ENCODE assay signal across 8 cellular contexts in the genomic region with DNA sequence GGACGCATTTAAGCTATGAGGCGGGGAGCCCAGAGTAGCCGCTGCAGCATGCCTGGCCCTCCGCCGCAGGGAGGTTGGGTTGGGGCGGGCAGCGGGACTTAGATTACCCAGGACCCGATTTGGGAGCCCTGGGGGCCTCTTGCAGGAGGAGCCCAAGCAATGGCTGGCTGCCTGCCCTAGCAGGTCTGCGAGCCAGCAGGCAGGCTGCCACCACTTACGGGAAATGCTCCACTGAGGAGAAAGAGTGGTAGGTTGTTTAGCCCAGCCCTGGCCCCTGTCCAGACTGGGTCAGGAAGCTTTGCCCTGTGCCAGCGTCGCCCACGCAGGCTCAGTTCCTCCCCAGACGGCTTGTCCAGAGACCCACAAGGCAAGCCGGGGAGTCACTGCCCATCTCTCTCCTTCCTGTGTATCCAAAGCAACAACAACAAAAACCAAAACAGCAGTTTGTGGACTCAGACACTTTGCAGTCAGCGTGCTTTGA. TPM values are rescaled to one million over a fixed set of nuclear protein-coding genes. Genes with fewer than 3 reads are reported as not detected.
DNase-seq lines count a peak whose midpoint lies in the region; ATAC-seq and TF ChIP-seq lines count a peak whose summit lies in the region.

No MANE protein-coding gene starts in this region.

- peak overlapping the region; percentile 50 for H2AFZ ChIP-seq in neural progenitor cell (replicated peaks)

- H3K4me3 ChIP-seq in SJCRH30 = peak overlapping the region; percentile 20
- H3K4me3 ChIP-seq in fibroblast of pulmonary artery (replicated peaks; ENCODE audit: low read depth, low read length) = peak overlapping the region; percentile 13
- no peak overlapping the region for H3K4me3 ChIP-seq in neural progenitor cell

- POLR2A ChIA-PET in naive thymus-derived CD8-positive, alpha-beta T cell (lab: Charles Lee) = no interaction called here
- POLR2A ChIA-PET in activated CD4-positive, alpha-beta memory T cell treated with anti-CD3 and anti-CD28 coated beads, Interleukin-2, amount 10 ng/mL, durations not matched to agents 7 days and 5 days (lab: Charles Lee) = no interaction called here

- H3K4me1 Mint-ChIP-seq in neural progenitor cell = no peaks in the 10 kb centered on the region
- H3K4me1 Mint-ChIP-seq in activated naive CD4-positive, alpha-beta T cell treated with anti-CD3 and anti-CD28 coated beads for 36 hours (ENCODE audit: low read depth) = no peaks in the 10 kb centered on the region
- H3K4me1 Mint-ChIP-seq in naive thymus-derived CD8-positive, alpha-beta T cell = peaks cover 0 to 16% (median 0%) of the 10 kb centered on the region in 4 donors
- H3K4me1 Mint-ChIP-seq in activated CD4-positive, alpha-beta memory T cell treated with anti-CD3 and anti-CD28 coated beads, Interleukin-2, amount 10 ng/mL, durations not matched to agents 7 days and 5 days = no peaks in the 10 kb centered on the region

- intact Hi-C loops in activated naive CD4-positive, alpha-beta T cell treated with anti-CD3 and anti-CD28 coated beads for 36 hours (cut with micrococcal nuclease) = no loop called here

- H3F3A ChIP-seq in neural progenitor cell (ENCODE audit: low read depth) = no peaks in the 10 kb centered on the region

- H3K27ac Mint-ChIP-seq in neural progenitor cell = peak overlapping the region; percentile 36
- H3K27ac Mint-ChIP-seq in activated naive CD4-positive, alpha-beta T cell treated with anti-CD3 and anti-CD28 coated beads for 36 hours = no peak overlapping the region
- no peak overlapping the region for H3K27ac Mint-ChIP-seq in naive thymus-derived CD8-positive, alpha-beta T cell
- H3K27ac Mint-ChIP-seq in activated CD4-positive, alpha-beta memory T cell treated with anti-CD3 and anti-CD28 coated beads, Interleukin-2, amount 10 ng/mL, durations not matched to agents 7 days and 5 days = no peak overlapping the region

- no peak for ATAC-seq in naive thymus-derived CD8-positive, alpha-beta T cell

- peaks cover 4% of the 10 kb centered on the region; the same call in 1 of the 2 replicates for H3K27me3 ChIP-seq in SJCRH30
- H3K27me3 ChIP-seq in neural progenitor cell = no peaks in the 10 kb centered on the region

- H3K9me3 ChIP-seq in SJCRH30 (replicated peaks) (no peaks in the 10 kb centered on the region), neural progenitor cell (ENCODE audit: low read depth) (no peaks in the 10 kb centered on the region)

- no peak overlapping the region for H3K27ac ChIP-seq in SJCRH30
- H3K27ac ChIP-seq in neural progenitor cell = no peak overlapping the region

- H3K4me1 ChIP-seq in SJCRH30 (peaks cover 9% of the 10 kb centered on the region; the same call in 1 of the 2 replicates), neural progenitor cell (no peaks in the 10 kb centered on the region)

- no peaks in the 10 kb centered on the region for H3K9me3 Mint-ChIP-seq in neural progenitor cell
- no peaks in the 10 kb centered on the region for H3K9me3 Mint-ChIP-seq in activated naive CD4-positive, alpha-beta T cell treated with anti-CD3 and anti-CD28 coated beads for 36 hours
- H3K9me3 Mint-ChIP-seq in naive thymus-derived CD8-positive, alpha-beta T cell = no peaks in the 10 kb centered on the region
- no peaks in the 10 kb centered on the region for H3K9me3 Mint-ChIP-seq in activated CD4-positive, alpha-beta memory T cell treated with anti-CD3 and anti-CD28 coated beads, Interleukin-2, amount 10 ng/mL, durations not matched to agents 7 days and 5 days

- no peaks in the 10 kb centered on the region for H4K20me1 ChIP-seq in neural progenitor cell (ENCODE audit: low read depth)

- no peak overlapping the region for H3K9ac ChIP-seq in neural progenitor cell

- H3K36me3 Mint-ChIP-seq in neural progenitor cell = no peaks in the 10 kb centered on the region
- no peaks in the 10 kb centered on the region for H3K36me3 Mint-ChIP-seq in activated naive CD4-positive, alpha-beta T cell treated with anti-CD3 and anti-CD28 coated beads for 36 hours (ENCODE audit: low read depth)
- H3K36me3 Mint-ChIP-seq in naive thymus-derived CD8-positive, alpha-beta T cell = no peaks in the 10 kb centered on the region
- no peaks in the 10 kb centered on the region for H3K36me3 Mint-ChIP-seq in activated CD4-positive, alpha-beta memory T cell treated with anti-CD3 and anti-CD28 coated beads, Interleukin-2, amount 10 ng/mL, durations not matched to agents 7 days and 5 days (ENCODE audit: low read depth)

- TF ChIP-seq CTCF in fibroblast of pulmonary artery (IDR thresholded peaks at IDR 0.05; ENCODE audit: low read length, missing control alignments) = no peak
- TF ChIP-seq CTCF in neural progenitor cell (IDR thresholded peaks at IDR 0.05) = no peak

- peaks cover 4% of the 10 kb centered on the region for H3K27me3 Mint-ChIP-seq in neural progenitor cell (ENCODE audit: insufficient read depth, low read depth)
- peaks cover 2% of the 10 kb centered on the region for H3K27me3 Mint-ChIP-seq in activated naive CD4-positive, alpha-beta T cell treated with anti-CD3 and anti-CD28 coated beads for 36 hours (ENCODE audit: low read depth)
- H3K27me3 Mint-ChIP-seq in naive thymus-derived CD8-positive, alpha-beta T cell = peaks cover 0 to under 1% (median 0%) of the 10 kb centered on the region in 5 donors
- peaks cover 10% of the 10 kb centered on the region for H3K27me3 Mint-ChIP-seq in activated CD4-positive, alpha-beta memory T cell treated with anti-CD3 and anti-CD28 coated beads, Interleukin-2, amount 10 ng/mL, durations not matched to agents 7 days and 5 days

- no peak overlapping the region for H3K4me3 Mint-ChIP-seq in neural progenitor cell
- H3K4me3 Mint-ChIP-seq in activated naive CD4-positive, alpha-beta T cell treated with anti-CD3 and anti-CD28 coated beads for 36 hours = no peak overlapping the region
- no peak overlapping the region for H3K4me3 Mint-ChIP-seq in naive thymus-derived CD8-positive, alpha-beta T cell
- H3K4me3 Mint-ChIP-seq in activated CD4-positive, alpha-beta memory T cell treated with anti-CD3 and anti-CD28 coated beads, Interleukin-2, amount 10 ng/mL, durations not matched to agents 7 days and 5 days = no peak overlapping the region

- no peaks in the 10 kb centered on the region for H3K36me3 ChIP-seq in SJCRH30
- H3K36me3 ChIP-seq in neural progenitor cell = no peaks in the 10 kb centered on the region

- DNase-seq in DMS153 (lab: John Stamatoyannopoulos, UW) (peak; percentile 49), SJCRH30 (peak; percentile 47 to 52), fibroblast of pulmonary artery (ENCODE audit: low read depth) (peak; percentile 97), neural progenitor cell (ENCODE audit: low spot score) (no peak)
- DNase-seq in activated naive CD4-positive, alpha-beta T cell treated with anti-CD3 and anti-CD28 coated beads for 36 hours = no peak
- no peak for DNase-seq in naive thymus-derived CD8-positive, alpha-beta T cell
- no peak for DNase-seq in activated CD4-positive, alpha-beta memory T cell treated with anti-CD3 and anti-CD28 coated beads, Interleukin-2, amount 10 ng/mL, durations not matched to agents 7 days and 5 days
- no peak for DNase-seq in activated CD4-positive, alpha-beta T cell treated with anti-CD3 and anti-CD28 coated beads for 1 hour

- H3K4me2 ChIP-seq in neural progenitor cell = no peak overlapping the region

- CTCF ChIA-PET in activated naive CD4-positive, alpha-beta T cell treated with anti-CD3 and anti-CD28 coated beads for 36 hours (lab: Charles Lee) = no interaction called here
- CTCF ChIA-PET in activated CD4-positive, alpha-beta memory T cell treated with anti-CD3 and anti-CD28 coated beads, Interleukin-2, amount 10 ng/mL, durations not matched to agents 7 days and 5 days (lab: Charles Lee) = no interaction called here

- H3K79me2 ChIP-seq in neural progenitor cell (ENCODE audit: low read depth) = no peaks in the 10 kb centered on the region

RNA-seq across cellular contexts. Expression of a gene that starts 10.3 kb away (rescaled TPM):
- not detected in 2 replicates for total RNA-seq in SJCRH30 (2014; rRNA removed; shearing (Covaris generic))
- total RNA-seq in neural progenitor cell (ENCODE audit: low replicate concordance) = 3.5 and 4.6 TPM in 2 replicates
- not detected for total RNA-seq in activated naive CD4-positive, alpha-beta T cell treated with anti-CD3 and anti-CD28 coated beads for 36 hours
- not detected for total RNA-seq in naive thymus-derived CD8-positive, alpha-beta T cell
- under 1 TPM in 1 of 3 donors, not detected in 2; 0.06 TPM for polyA plus RNA-seq in naive thymus-derived CD8-positive, alpha-beta T cell
- total RNA-seq in activated CD4-positive, alpha-beta memory T cell treated with anti-CD3 and anti-CD28 coated beads, Interleukin-2, amount 10 ng/mL, durations not matched to agents 7 days and 5 days = not detected

RNA-seq across cellular contexts. Expression of a gene that starts 48.1 kb away (rescaled TPM):
- 0.04 and 0.08 TPM in 2 replicates for total RNA-seq in SJCRH30 (2014; rRNA removed; shearing (Covaris generic))
- not detected in 2 replicates for total RNA-seq in neural progenitor cell (ENCODE audit: low replicate concordance)
- total RNA-seq in activated naive CD4-positive, alpha-beta T cell treated with anti-CD3 and anti-CD28 coated beads for 36 hours = under 1 TPM; 0.12 to 0.29 TPM
- 10 to 100 TPM; 18.2 to 18.8 TPM for total RNA-seq in naive thymus-derived CD8-positive, alpha-beta T cell
- under 1 TPM; 0.07 to 0.80 (median 0.30) TPM for polyA plus RNA-seq in naive thymus-derived CD8-positive, alpha-beta T cell
- total RNA-seq in activated CD4-positive, alpha-beta memory T cell treated with anti-CD3 and anti-CD28 coated beads, Interleukin-2, amount 10 ng/mL, durations not matched to agents 7 days and 5 days = 10 to 100 TPM; 48.5 to 48.9 TPM

Comparison
In these comparisons a context has a peak if more than half of its experiments do, and no peak if none do; other contexts are left out.
1. DNase-seq: peak in DMS153 (single experiment), SJCRH30 (2 of 2) and fibroblast of pulmonary artery (single experiment); none in neural progenitor cell (single experiment), activated naive CD4-positive, alpha-beta T cell treated with anti-CD3 and anti-CD28 coated beads for 36 hours (single experiment), naive thymus-derived CD8-positive, alpha-beta T cell (0 of 10), activated CD4-positive, alpha-beta memory T cell treated with anti-CD3 and anti-CD28 coated beads, Interleukin-2, amount 10 ng/mL, durations not matched to agents 7 days and 5 days (single experiment) and activated CD4-positive, alpha-beta T cell treated with anti-CD3 and anti-CD28 coated beads for 1 hour (single experiment).
2. RNA of a gene that starts 48.1 kb away (total RNA-seq): 48.5 to 48.9 TPM in activated CD4-positive, alpha-beta memory T cell treated with anti-CD3 and anti-CD28 coated beads, Interleukin-2, amount 10 ng/mL, durations not matched to agents 7 days and 5 days and 18.2 to 18.8 TPM in naive thymus-derived CD8-positive, alpha-beta T cell; 0.12 to 0.29 TPM in activated naive CD4-positive, alpha-beta T cell treated with anti-CD3 and anti-CD28 coated beads for 36 hours, 0.04 to 0.08 TPM in SJCRH30 and not detected in neural progenitor cell; every median in the first group is over 10 times any median in the second.